ENCODE assay signal across 9 cellular contexts in genomic region chr1:201500670-201501120, GRCh38. TPM values are rescaled to one million over a fixed set of nuclear protein-coding genes. Genes with fewer than 3 reads are reported as not detected.
A peak's percentile ranks its signal among the peaks of the same experiment; 100 is the strongest.
DNase-seq lines count a peak whose midpoint lies in the region; ATAC-seq and TF ChIP-seq lines count a peak whose summit lies in the region.
"Had no signal": no experiment of that assay in that cellular context is flagged by ENCODE, and none has a peak within 500 bp of the region (broad histone marks: within the 10 kb centered on the region; RNA-seq: fewer than 3 reads in every experiment).

No MANE protein-coding gene starts in this region.

- no peak overlapping the region for H3K4me3 ChIP-seq in HUES64 (ENCODE audit: low read length)
- H3K4me3 ChIP-seq in dorsolateral prefrontal cortex: peak overlapping the region in 40 of 59 donors; percentile 0 to 86 (median 24)
- peak overlapping the region; percentile 4 to 49 (median 38) for H3K4me3 ChIP-seq in right lobe of liver
- H3K4me3 ChIP-seq in spleen: peak overlapping the region in 1 of 8 donors; percentile 2

- intact Hi-C loops in dorsolateral prefrontal cortex (cut with DNase I) (no loop called here), right lobe of liver (cut with DNase I) (no loop called here), spleen (cut with DNase I; ENCODE audit: low total_unique reads) (no loop called here)

- H3K9ac ChIP-seq in HUES64 (ENCODE audit: low read depth, low read length): peak overlapping the region; percentile 10; the same call in 1 of the 2 replicates

- H3K36me3 ChIP-seq in HUES64 (ENCODE audit: insufficient read depth, low read length) (no peaks in the 10 kb centered on the region), right lobe of liver (no peaks in the 10 kb centered on the region), spleen (peaks cover 0 to 56% (median 7%) of the 10 kb centered on the region in 6 donors)

- DNase-seq in dorsolateral prefrontal cortex (no peak), right lobe of liver (peak in 1 of 3 donors; percentile 71), spleen (no peak), NCI-H82 (lab: John Stamatoyannopoulos, UW) (no peak)
- DNase-seq in activated CD4-positive, alpha-beta T cell treated with anti-CD3 and anti-CD28 coated beads for 48 hours: no peak
- no peak for DNase-seq in activated CD4-positive, alpha-beta T cell treated with anti-CD3 and anti-CD28 coated beads for 4 hours
- DNase-seq: T-helper 17 cell had no signal

- H3K27ac ChIP-seq in HUES64 (ENCODE audit: low read depth, low read length) (peak overlapping the region; percentile 41; the same call in 1 of the 2 replicates), dorsolateral prefrontal cortex (peak overlapping the region; percentile 77 to 100 (median 97)), right lobe of liver (peak overlapping the region; percentile 14 to 94 (median 94)), spleen (peak overlapping the region in 7 of 8 donors; percentile 55 to 93 (median 74))

- no peak for TF ChIP-seq POLR2A in right lobe of liver (IDR thresholded peaks at IDR 0.05)
- TF ChIP-seq POLR2A in spleen (IDR thresholded peaks at IDR 0.05): no peak

- peaks cover 41% of the 10 kb centered on the region for H3K4me1 ChIP-seq in HUES64 (ENCODE audit: insufficient read depth, low read length)
- H3K4me1 ChIP-seq in right lobe of liver: peaks cover 0 to 99% (median 42%) of the 10 kb centered on the region in 4 donors
- peaks cover 8 to 85% (median 40%) of the 10 kb centered on the region in 6 donors for H3K4me1 ChIP-seq in spleen

- TF ChIP-seq CTCF in dorsolateral prefrontal cortex (IDR thresholded peaks at IDR 0.05 in 54 of 56, conservative IDR thresholded peaks at IDR 0.05 in 2 of 56; ENCODE audit: low read depth in 1 of 56, partially characterized antibody in 56 of 56) (peak in 1 of 56 donors; percentile 0), right lobe of liver (IDR thresholded peaks at IDR 0.05) (no peak), spleen (IDR thresholded peaks at IDR 0.05 in 8 of 11, conservative IDR thresholded peaks at IDR 0.05 in 3 of 11) (no peak)

- ATAC-seq in right lobe of liver: peak; percentile 39 to 69 (median 48)
- no peak for ATAC-seq in GM19351 (IDR thresholded peaks at IDR 0.05; ENCODE audit: unreplicated experiment)
- ATAC-seq: T-helper 17 cell had no signal

- H3K9me3 ChIP-seq in HUES64 (ENCODE audit: insufficient read depth, low read depth, low read length) (no peaks in the 10 kb centered on the region), right lobe of liver (no peaks in the 10 kb centered on the region), spleen (no peaks in the 10 kb centered on the region)

- no peaks in the 10 kb centered on the region for H3K27me3 ChIP-seq in HUES64 (ENCODE audit: insufficient read depth, low read length)
- no peaks in the 10 kb centered on the region for H3K27me3 ChIP-seq in dorsolateral prefrontal cortex
- no peaks in the 10 kb centered on the region for H3K27me3 ChIP-seq in right lobe of liver
- H3K27me3 ChIP-seq in spleen (replicated peaks in 1 of 7): no peaks in the 10 kb centered on the region

- 70% methylated on average over 4 of the region's 4 CpGs for WGBS in HUES64
- 23% methylated on average over 3 of the region's 4 CpGs for WGBS in right lobe of liver (ENCODE audit: insufficient coverage, low coverage, low lambda C conversion rate, missing lambda C conversion rate)
- 77 to 93% (median 85%) methylated on average over 4 of the region's 4 CpGs for WGBS in spleen, 5 donors

RNA-seq across cellular contexts. Expression of gene CSRP1, which starts 6.2 kb away (rescaled TPM):
- 7.7 TPM for polyA plus RNA-seq in HUES64 (2013, experiment 1 of 2)
- 7.4 TPM for polyA plus RNA-seq in HUES64 (2013, experiment 2 of 2)
- total RNA-seq in dorsolateral prefrontal cortex: 1,000 to 10,000 TPM in 2 of 120 experiments, 100 to 1,000 TPM in 118; 225 to 1,268 (median 522) TPM
- 100 to 1,000 TPM in 2 of 6 experiments, 10 to 100 TPM in 4; 54.9 to 158 (median 87.0) TPM for total RNA-seq in right lobe of liver
- total RNA-seq in spleen: 100 to 1,000 TPM; 115 to 360 (median 188) TPM
- 100 to 1,000 TPM in 2 of 3 donors, 10 to 100 TPM in 1; 67.1 to 180 (median 108) TPM for polyA plus RNA-seq in spleen

RNA-seq across cellular contexts. Expression of gene PHLDA3, which starts 31.7 kb away (rescaled TPM):
- 34.2 TPM for polyA plus RNA-seq in HUES64 (2013, experiment 1 of 2)
- 30.6 TPM for polyA plus RNA-seq in HUES64 (2013, experiment 2 of 2)
- total RNA-seq in dorsolateral prefrontal cortex (100 to 1,000 TPM in 6 of 120 experiments, 10 to 100 TPM in 114; 34.3 to 144 (median 58.1) TPM), right lobe of liver (10 to 100 TPM in 1 of 6 experiments, 1 to 10 TPM in 5; 1.0 to 10.9 (median 2.7) TPM), spleen (10 to 100 TPM in 3 of 7 donors, 1 to 10 TPM in 4; 3.7 to 17.4 (median 8.1) TPM)
- 1 to 10 TPM; 3.6 to 8.7 (median 5.6) TPM for polyA plus RNA-seq in spleen

RNA-seq across cellular contexts. Expression of gene NAV1, which starts 38.2 kb away (rescaled TPM):
- 20.3 TPM for polyA plus RNA-seq in HUES64 (2013, experiment 1 of 2)
- polyA plus RNA-seq in HUES64 (2013, experiment 2 of 2): 22.3 TPM
- total RNA-seq in dorsolateral prefrontal cortex (100 to 1,000 TPM in 17 of 120 experiments, 10 to 100 TPM in 103; 53.8 to 141 (median 77.6) TPM), right lobe of liver (1 to 10 TPM; 2.1 to 7.4 (median 3.7) TPM), spleen (10 to 100 TPM; 15.7 to 37.2 (median 27.4) TPM)
- polyA plus RNA-seq in spleen: 1 to 10 TPM; 1.1 to 3.5 (median 1.2) TPM

Comparison
In these comparisons a context has a peak if more than half of its experiments do, and no peak if none do; other contexts are left out.
1. H3K27ac ChIP-seq: peak in every context shown above with its lines; median percentile 97 in dorsolateral prefrontal cortex; 94 in right lobe of liver; 74 in spleen; 41 in HUES64.